Comparison of ENCODE assay signal across 8 cellular contexts in genomic region chr2:231463698-231464575, GRCh38. TPM values are rescaled to one million over a fixed set of nuclear protein-coding genes. Genes with fewer than 3 reads are reported as not detected.
DNase-seq lines count a peak whose midpoint lies in the region; ATAC-seq and TF ChIP-seq lines count a peak whose summit lies in the region.

A gene with protein sequence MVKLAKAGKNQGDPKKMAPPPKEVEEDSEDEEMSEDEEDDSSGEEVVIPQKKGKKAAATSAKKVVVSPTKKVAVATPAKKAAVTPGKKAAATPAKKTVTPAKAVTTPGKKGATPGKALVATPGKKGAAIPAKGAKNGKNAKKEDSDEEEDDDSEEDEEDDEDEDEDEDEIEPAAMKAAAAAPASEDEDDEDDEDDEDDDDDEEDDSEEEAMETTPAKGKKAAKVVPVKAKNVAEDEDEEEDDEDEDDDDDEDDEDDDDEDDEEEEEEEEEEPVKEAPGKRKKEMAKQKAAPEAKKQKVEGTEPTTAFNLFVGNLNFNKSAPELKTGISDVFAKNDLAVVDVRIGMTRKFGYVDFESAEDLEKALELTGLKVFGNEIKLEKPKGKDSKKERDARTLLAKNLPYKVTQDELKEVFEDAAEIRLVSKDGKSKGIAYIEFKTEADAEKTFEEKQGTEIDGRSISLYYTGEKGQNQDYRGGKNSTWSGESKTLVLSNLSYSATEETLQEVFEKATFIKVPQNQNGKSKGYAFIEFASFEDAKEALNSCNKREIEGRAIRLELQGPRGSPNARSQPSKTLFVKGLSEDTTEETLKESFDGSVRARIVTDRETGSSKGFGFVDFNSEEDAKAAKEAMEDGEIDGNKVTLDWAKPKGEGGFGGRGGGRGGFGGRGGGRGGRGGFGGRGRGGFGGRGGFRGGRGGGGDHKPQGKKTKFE (minus strand): TSS chr2:231464484. CDS start chr2:231464353, 131 bp downstream.

- peak; percentile 90 to 96 (median 92) for DNase-seq in CD4-positive, alpha-beta memory T cell
- DNase-seq in HL-60 (ENCODE audit: low read depth in 1 of 2, low spot score in 1 of 2), result peak; percentile 61 to 96
- DNase-seq in NK-92 (lab: John Stamatoyannopoulos, UW; ENCODE audit: unreplicated experiment), result peak; percentile 54
- peak; percentile 52 to 64 for DNase-seq in stimulated activated CD8-positive, alpha-beta memory T cell treated with anti-CD3 and anti-CD28 coated beads, Interleukin-4, amount 100 ng/mL, for 1 hour (ENCODE audit: low read depth in 2 of 2, low spot score in 1 of 2)

- peak within 1 kb of the TSS; percentile 99 to 100 (median 99) for H3K27ac Mint-ChIP-seq in CD4-positive, alpha-beta memory T cell

- H3K4me3 ChIP-seq in CD4-positive, alpha-beta memory T cell (ENCODE audit: low read length in 2 of 2), result peak within 1 kb of the TSS; percentile 77 to 92
- H3K4me3 ChIP-seq in HL-60 (replicated peaks; ENCODE audit: insufficient read depth, low read length) (peak within 1 kb of the TSS; percentile 92), endocrine pancreas (ENCODE audit: control insufficient read depth, insufficient read depth, low read length) (peak within 1 kb of the TSS; percentile 82), mononuclear cell (ENCODE audit: low read length) (peak within 1 kb of the TSS; percentile 86)

- peaks cover 37 to 48% of the 10 kb centered on the region in 2 donors for H3K36me3 Mint-ChIP-seq in CD4-positive, alpha-beta memory T cell

- H3K27me3 Mint-ChIP-seq in CD4-positive, alpha-beta memory T cell, result peaks cover 0 to 3% of the 10 kb centered on the region in 2 donors

- peaks cover 0 to 5% (median 0%) of the 10 kb centered on the region in 8 donors for H3K9me3 Mint-ChIP-seq in CD4-positive, alpha-beta memory T cell

- H3K4me1 ChIP-seq in CD4-positive, alpha-beta memory T cell (ENCODE audit: insufficient read depth, low read length), result peaks cover 51% of the 10 kb centered on the region
- H3K4me1 ChIP-seq in endocrine pancreas (ENCODE audit: control insufficient read depth, insufficient read depth, low read length) (peaks cover 17% of the 10 kb centered on the region), mononuclear cell (ENCODE audit: insufficient read depth, low read length) (peaks cover 45% of the 10 kb centered on the region)

- intact Hi-C loops in CD4-positive, alpha-beta memory T cell (cut with micrococcal nuclease), result loop anchor here (1.0 to 5.0 kb wide), 7 partner anchors 12 to 317 kb away; partner anchors contain the start of genes PDE6D and PTMA

- no peak for TF ChIP-seq CTCF in HL-60 (IDR thresholded peaks at IDR 0.05; ENCODE audit: insufficient read depth, low read length)

- H3K4me1 Mint-ChIP-seq in CD4-positive, alpha-beta memory T cell, result peaks cover 31 to 59% (median 45%) of the 10 kb centered on the region in 4 donors

- H3K27ac ChIP-seq in CD4-positive, alpha-beta memory T cell (ENCODE audit: low read depth, low read length), result peak within 1 kb of the TSS; percentile 96
- peak within 1 kb of the TSS; percentile 99 for H3K27ac ChIP-seq in HL-60 (replicated peaks)

- POLR2A ChIA-PET in CD4-positive, alpha-beta memory T cell (lab: Charles Lee; ENCODE audit: partially characterized antibody), result interaction anchor here (0.5 to 9.2 kb wide), 32 partner anchors 10 to 1086 kb away, joined by 3 to 128 read pairs (median 5); partner anchors contain the start of genes COPS7B, EIF4E2, PSMD1 and PTMA
- POLR2A ChIA-PET in activated CD8-positive, alpha-beta memory T cell treated with anti-CD3 and anti-CD28 coated beads for 36 hours (lab: Charles Lee), result interaction anchor here (0.5 to 5.3 kb wide), 19 partner anchors 8 to 521 kb away, joined by 3 to 51 read pairs (median 5); partner anchors contain the start of genes NMUR1 and PTMA

- CTCF ChIA-PET in CD4-positive, alpha-beta memory T cell (lab: Charles Lee; ENCODE audit: partially characterized antibody), result interaction anchor here (0.6 to 10.2 kb wide), 8 partner anchors 12 to 211 kb away, joined by 3 to 111 read pairs (median 4); no protein-coding TSS in a partner anchor
- CTCF ChIA-PET in activated CD8-positive, alpha-beta memory T cell treated with anti-CD3 and anti-CD28 coated beads for 36 hours (lab: Charles Lee), result interaction anchor here (0.7 to 6.7 kb wide), 9 partner anchors 9 to 243 kb away, joined by 3 to 42 read pairs (median 4); no protein-coding TSS in a partner anchor

- peaks cover 44% of the 10 kb centered on the region for H3K36me3 ChIP-seq in CD4-positive, alpha-beta memory T cell (ENCODE audit: insufficient read depth, low read length)
- H3K36me3 ChIP-seq in endocrine pancreas (ENCODE audit: control insufficient read depth, insufficient read depth, low read length), result peaks cover 15% of the 10 kb centered on the region

- ATAC-seq in GM19455 (IDR thresholded peaks at IDR 0.05; ENCODE audit: unreplicated experiment), result peak; percentile 86

- H3K9me3 ChIP-seq in CD4-positive, alpha-beta memory T cell (ENCODE audit: control insufficient read depth in 1 of 2, low read length in 2 of 2), result no peaks in the 10 kb centered on the region
- no peaks in the 10 kb centered on the region for H3K9me3 ChIP-seq in endocrine pancreas (ENCODE audit: control insufficient read depth, low read length)
- no peaks in the 10 kb centered on the region for H3K9me3 ChIP-seq in mononuclear cell (ENCODE audit: low read depth, low read length)

- no peaks in the 10 kb centered on the region for H3K27me3 ChIP-seq in CD4-positive, alpha-beta memory T cell (ENCODE audit: insufficient read depth, low read length)
- H3K27me3 ChIP-seq in HL-60 (ENCODE audit: insufficient read depth, poor library complexity, severe bottlenecking), result no peaks in the 10 kb centered on the region
- H3K27me3 ChIP-seq in endocrine pancreas (ENCODE audit: control insufficient read depth, insufficient read depth, low read length), result no peaks in the 10 kb centered on the region
- H3K27me3 ChIP-seq in mononuclear cell (ENCODE audit: insufficient read depth, low read length), result no peaks in the 10 kb centered on the region

- peak within 1 kb of the TSS; percentile 94 for H3K9ac ChIP-seq in endocrine pancreas (ENCODE audit: control insufficient read depth, insufficient read depth, low read length)

- peak within 1 kb of the TSS; percentile 92 to 98 (median 96) for H3K4me3 Mint-ChIP-seq in CD4-positive, alpha-beta memory T cell

RNA-seq across cellular contexts. Expression of the gene that starts here (rescaled TPM):
- total RNA-seq in CD4-positive, alpha-beta memory T cell, result 100 to 1,000 TPM; 380 to 390 TPM
- 100 to 1,000 TPM; 150 to 593 TPM for polyA plus RNA-seq in CD4-positive, alpha-beta memory T cell
- 1,000 to 10,000 TPM; 1,690 to 1,756 TPM for total RNA-seq in activated CD8-positive, alpha-beta memory T cell treated with anti-CD3 and anti-CD28 coated beads for 36 hours
- 182 TPM for total RNA-seq in mononuclear cell

Comparison
In these comparisons a context has a peak if more than half of its experiments do, and no peak if none do; other contexts are left out.
1. Peak in every context shown above with its lines: DNase-seq, ATAC-seq, H3K4me3 ChIP-seq and H3K27ac ChIP-seq.